In genomic region chr2:66839551-66840320, GRCh38 we compare ENCODE assay signal across 12 cellular contexts.
A peak's percentile ranks its signal among the peaks of the same experiment; 100 is the strongest.
DNase-seq lines count a peak whose midpoint lies in the region; ATAC-seq and TF ChIP-seq lines count a peak whose summit lies in the region.
"Had no signal": no experiment of that assay in that cellular context is flagged by ENCODE, and none has a peak within 500 bp of the region (broad histone marks: within the 10 kb centered on the region; RNA-seq: fewer than 3 reads in every experiment).

No MANE protein-coding gene starts in this region.

- peak; percentile 77 for DNase-seq in AG08396 (ENCODE audit: low spot score)
- peak; percentile 13 to 92 for DNase-seq in PC-9
- no peak for DNase-seq in esophagus muscularis mucosa (ENCODE audit: extremely low spot score)
- DNase-seq in omental fat pad (ENCODE audit: low spot score) = no peak
- DNase-seq in right cardiac atrium = no peak
- DNase-seq in adrenal gland = no peak
- no peak for DNase-seq in GM10248 (ENCODE audit: extremely low spot score)
- DNase-seq: activated CD4-positive, CD25-positive, alpha-beta regulatory T cell; glutamatergic neuron; naive thymus-derived CD8-positive, alpha-beta T cell had no signal

- 40% methylated on average over 4 of the region's 4 CpGs for WGBS in esophagus muscularis mucosa
- WGBS in right cardiac atrium = 50% methylated on average over 4 of the region's 4 CpGs
- WGBS in adrenal gland, 4 donors = 53 to 63% (median 59%) methylated on average over 4 of the region's 4 CpGs

- ATAC-seq in omental fat pad (ENCODE audit: low FRiP score) (peak; percentile 78), right cardiac atrium (no peak), GM19035 (IDR thresholded peaks at IDR 0.05; ENCODE audit: unreplicated experiment) (no peak)
- ATAC-seq: naive thymus-derived CD8-positive, alpha-beta T cell had no signal

- TF ChIP-seq CTCF in PC-9 (conservative IDR thresholded peaks at IDR 0.05) (no peak), esophagus muscularis mucosa (IDR thresholded peaks at IDR 0.05) (no peak), omental fat pad (IDR thresholded peaks at IDR 0.05) (no peak), adrenal gland (IDR thresholded peaks at IDR 0.05) (no peak), GM10248 (IDR thresholded peaks at IDR 0.05; ENCODE audit: control extremely low read depth, extremely low read depth, low read depth, missing control alignments) (no peak)

- CTCF ChIA-PET in PC-9 (lab: Charles Lee) (interaction anchor here (0.5 kb wide), 1 partner anchor 1708 kb away, joined by 3 read pairs; no protein-coding TSS in a partner anchor), GM10248 (lab: Yijun Ruan, JAX) (no interaction called here)

- TF ChIP-seq EP300 in esophagus muscularis mucosa (IDR thresholded peaks at IDR 0.05) = no peak

- H3K4me3 ChIP-seq in PC-9 (no peak overlapping the region), esophagus muscularis mucosa (no peak overlapping the region), right cardiac atrium (ENCODE audit: low read length) (no peak overlapping the region), adrenal gland (no peak overlapping the region)
- H3K4me3 ChIP-seq: BLaER1 treated with 17β-estradiol and CSF1 and Interleukin-3, amounts not matched to agents 10 nM and 100 nM had no signal

- POLR2A ChIA-PET in PC-9 (lab: Charles Lee; ENCODE audit: unreplicated experiment) = no interaction called here
- POLR2A ChIA-PET in GM10248 (lab: Yijun Ruan, JAX) = no interaction called here

- H3K9me2 ChIP-seq in PC-9 (ENCODE audit: insufficient read depth) = no peaks in the 10 kb centered on the region

- intact Hi-C loops in PC-9 (cut with micrococcal nuclease; ENCODE audit: unreplicated experiment) (no loop called here), esophagus muscularis mucosa (cut with DNase I) (no loop called here), right cardiac atrium (cut with DNase I) (no loop called here), adrenal gland (cut with DNase I) (no loop called here)

- H3K9me3 ChIP-seq in PC-9 (ENCODE audit: insufficient read depth, low read depth) (no peaks in the 10 kb centered on the region), esophagus muscularis mucosa (no peaks in the 10 kb centered on the region), right cardiac atrium (ENCODE audit: control insufficient read depth, low read length) (no peaks in the 10 kb centered on the region), adrenal gland (replicated peaks in 1 of 3) (no peaks in the 10 kb centered on the region)
- H3K9me3 ChIP-seq: BLaER1 treated with 17β-estradiol and CSF1 and Interleukin-3, amounts not matched to agents 10 nM and 100 nM had no signal

- no peak for TF ChIP-seq POLR2A in esophagus muscularis mucosa (IDR thresholded peaks at IDR 0.05; ENCODE audit: low read depth)
- no peak for TF ChIP-seq POLR2A in adrenal gland (IDR thresholded peaks at IDR 0.05)

- H3K79me2 ChIP-seq in PC-9 (ENCODE audit: low read depth) = no peaks in the 10 kb centered on the region

- peak overlapping the region; percentile 79 for H3K27ac ChIP-seq in PC-9
- H3K27ac ChIP-seq in esophagus muscularis mucosa (replicated peaks in 1 of 4) = peak overlapping the region; percentile 69 to 76 (median 72)
- H3K27ac ChIP-seq in right cardiac atrium (ENCODE audit: low read length) = no peak overlapping the region
- no peak overlapping the region for H3K27ac ChIP-seq in adrenal gland
- H3K27ac ChIP-seq: BLaER1 treated with 17β-estradiol and CSF1 and Interleukin-3, amounts not matched to agents 10 nM and 100 nM had no signal

- peak overlapping the region; percentile 28 for H3K4me2 ChIP-seq in PC-9
- H3K4me2 ChIP-seq: BLaER1 treated with 17β-estradiol and CSF1 and Interleukin-3, amounts not matched to agents 10 nM and 100 nM had no signal

- H2AFZ ChIP-seq in PC-9 = no peak overlapping the region

- H3K36me3 ChIP-seq in PC-9 (ENCODE audit: low read depth) (no peaks in the 10 kb centered on the region), esophagus muscularis mucosa (no peaks in the 10 kb centered on the region), adrenal gland (replicated peaks in 1 of 2) (no peaks in the 10 kb centered on the region)
- H3K36me3 ChIP-seq: BLaER1 treated with 17β-estradiol and CSF1 and Interleukin-3, amounts not matched to agents 10 nM and 100 nM had no signal

- H3F3A ChIP-seq in PC-9 (ENCODE audit: insufficient read depth, low read depth) = peaks cover 8% of the 10 kb centered on the region; the same call in 1 of the 2 replicates

- H3K27me3 ChIP-seq in PC-9 (ENCODE audit: insufficient read depth, low read depth) = no peaks in the 10 kb centered on the region
- H3K27me3 ChIP-seq in esophagus muscularis mucosa = no peaks in the 10 kb centered on the region
- peaks cover 3% of the 10 kb centered on the region for H3K27me3 ChIP-seq in right cardiac atrium (ENCODE audit: control insufficient read depth, insufficient read depth)
- H3K27me3 ChIP-seq in adrenal gland = no peaks in the 10 kb centered on the region
- H3K27me3 ChIP-seq: BLaER1 treated with 17β-estradiol and CSF1 and Interleukin-3, amounts not matched to agents 10 nM and 100 nM had no signal

- H3K4me1 ChIP-seq in PC-9 (replicated peaks; ENCODE audit: insufficient read depth) = peaks cover 19% of the 10 kb centered on the region
- peaks cover 0 to 18% (median 14%) of the 10 kb centered on the region in 4 donors for H3K4me1 ChIP-seq in esophagus muscularis mucosa
- H3K4me1 ChIP-seq in right cardiac atrium (ENCODE audit: control insufficient read depth, insufficient read depth, low read length) = no peaks in the 10 kb centered on the region
- peaks cover 0 to 5% of the 10 kb centered on the region in 2 donors for H3K4me1 ChIP-seq in adrenal gland (replicated peaks in 1 of 2)
- H3K4me1 ChIP-seq: BLaER1 treated with 17β-estradiol and CSF1 and Interleukin-3, amounts not matched to agents 10 nM and 100 nM had no signal

- TSS peak; percentile 94 for BruUV-seq in PC-9 (replicated peaks; lab: Mats Ljungman, UMichigan)

- no peaks in the 10 kb centered on the region for H4K20me1 ChIP-seq in PC-9 (ENCODE audit: insufficient read depth)
- H4K20me1 ChIP-seq: BLaER1 treated with 17β-estradiol and CSF1 and Interleukin-3, amounts not matched to agents 10 nM and 100 nM had no signal

Comparison
In these comparisons a context has a peak if more than half of its experiments do, and no peak if none do; other contexts are left out.
1. DNase-seq: peak in AG08396 (single experiment) and PC-9 (2 of 2); none in esophagus muscularis mucosa (single experiment), omental fat pad (single experiment), right cardiac atrium (0 of 3), adrenal gland (0 of 7) and GM10248 (single experiment).
2. H3K27ac ChIP-seq: peak in PC-9 (single experiment) and esophagus muscularis mucosa (4 of 4); none in right cardiac atrium (single experiment) and adrenal gland (0 of 5).